Comparison of ENCODE assay signal across 14 cellular contexts in genomic region chr9:114000063-114000454, GRCh38.
"Had no signal": no experiment of that assay in that cellular context is flagged by ENCODE, and none has a peak within 500 bp of the region (broad histone marks: within the 10 kb centered on the region; RNA-seq: fewer than 3 reads in every experiment).

No MANE protein-coding gene starts in this region.

- DNase-seq: activated CD4-positive, alpha-beta T cell treated with anti-CD3 and anti-CD28 coated beads for 48 hours; brain microvascular endothelial cell; esophagus squamous epithelium; immature natural killer cell; left cardiac atrium; mammary epithelial cell; mucosa of descending colon; psoas muscle; SK-N-SH; stimulated activated CD4-positive, alpha-beta T cell treated with anti-CD3 and anti-CD28 coated beads, Interleukin-4, amount 100 ng/mL, for 1 hour; T-helper 1 cell; WERI-Rb-1 had no signal

- H3K4me3 ChIP-seq: esophagus squamous epithelium, mucosa of descending colon, psoas muscle had no signal

- H3K9me3 ChIP-seq: esophagus squamous epithelium, mucosa of descending colon, psoas muscle, SK-N-SH had no signal

- ATAC-seq: left cardiac atrium, natural killer cell had no signal

- H3K9ac ChIP-seq: SK-N-SH had no signal

- H3K27me3 ChIP-seq: brain microvascular endothelial cell, esophagus squamous epithelium, foreskin keratinocyte had no signal

- H3K4me1 ChIP-seq: foreskin keratinocyte, psoas muscle had no signal

- H3K27ac ChIP-seq: brain microvascular endothelial cell, esophagus squamous epithelium, foreskin keratinocyte, psoas muscle, WERI-Rb-1 had no signal

- H3K36me3 ChIP-seq: WERI-Rb-1 had no signal
